Comparison of ENCODE assay signal across 8 cellular contexts in the genomic region with DNA sequence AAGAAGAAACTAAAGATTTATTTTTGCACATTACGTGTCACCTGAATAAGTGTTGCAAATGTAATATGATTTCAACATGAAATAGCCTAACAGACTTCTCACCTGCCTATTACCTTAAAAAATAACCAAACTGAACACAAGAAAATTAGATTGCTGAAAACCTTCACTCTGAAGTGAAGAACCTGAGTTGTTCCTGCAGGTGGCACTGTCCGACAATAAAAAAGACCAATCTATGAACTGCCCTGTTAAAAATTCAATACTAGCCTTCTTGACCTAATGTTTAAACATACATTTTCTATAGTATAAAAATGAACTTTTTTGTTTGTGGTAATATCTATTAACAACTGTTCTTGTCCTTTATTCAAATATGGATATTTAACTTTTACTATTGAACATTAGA.
DNase-seq lines count a peak whose midpoint lies in the region; ATAC-seq, FAIRE-seq and TF ChIP-seq lines count a peak whose summit lies in the region.

No MANE protein-coding gene starts in this region.

- no peaks in the 10 kb centered on the region for H3F3A ChIP-seq in neural progenitor cell (ENCODE audit: low read depth)

- H3K9me3 Mint-ChIP-seq in neural progenitor cell: peaks cover 3% of the 10 kb centered on the region
- no peaks in the 10 kb centered on the region for H3K9me3 Mint-ChIP-seq in activated T-helper 1 cell treated with anti-CD3 and anti-CD28 coated beads, Interleukin-12 subunit alpha, Interleukin-12 subunit beta, Interleukin-2, Interleukin-4 antibody, amounts not matched to agents 30 ng/mL and 10 ng/mL and 1 ng/mL, durations not matched to agents 14 hours and 24 hours and 36 hours

- H3K9ac ChIP-seq in neural progenitor cell: no peak overlapping the region

- no peaks in the 10 kb centered on the region for H3K79me2 ChIP-seq in neural progenitor cell (ENCODE audit: low read depth)

- H3K36me3 ChIP-seq in RWPE2 (ENCODE audit: low read depth): no peaks in the 10 kb centered on the region
- H3K36me3 ChIP-seq in neural progenitor cell: no peaks in the 10 kb centered on the region

- no peak overlapping the region for H3K27ac Mint-ChIP-seq in neural progenitor cell
- no peak overlapping the region for H3K27ac Mint-ChIP-seq in activated T-helper 1 cell treated with anti-CD3 and anti-CD28 coated beads, Interleukin-12 subunit alpha, Interleukin-12 subunit beta, Interleukin-2, Interleukin-4 antibody, amounts not matched to agents 30 ng/mL and 10 ng/mL and 1 ng/mL, durations not matched to agents 14 hours and 24 hours and 36 hours

- DNase-seq in AG09319 (ENCODE audit: extremely low read depth, low read depth) (no peak), GM03348 (ENCODE audit: low spot score) (peak; percentile 25), HT1080 (ENCODE audit: low read depth) (peak; percentile 22), RWPE2 (ENCODE audit: low spot score) (no peak), neural progenitor cell (ENCODE audit: low spot score) (peak; percentile 46), ureter (ENCODE audit: low spot score) (no peak)
- DNase-seq in activated T-helper 1 cell treated with anti-CD3 and anti-CD28 coated beads, Interleukin-12 subunit alpha, Interleukin-12 subunit beta, Interleukin-2, Interleukin-4 antibody, amounts not matched to agents 30 ng/mL and 10 ng/mL and 1 ng/mL, durations not matched to agents 14 hours and 24 hours and 36 hours (ENCODE audit: low spot score): no peak

- no peak overlapping the region for H3K4me3 Mint-ChIP-seq in neural progenitor cell
- H3K4me3 Mint-ChIP-seq in activated T-helper 1 cell treated with anti-CD3 and anti-CD28 coated beads, Interleukin-12 subunit alpha, Interleukin-12 subunit beta, Interleukin-2, Interleukin-4 antibody, amounts not matched to agents 30 ng/mL and 10 ng/mL and 1 ng/mL, durations not matched to agents 14 hours and 24 hours and 36 hours: no peak overlapping the region

- ATAC-seq in RWPE2 (ENCODE audit: low read depth): 0 out of 3 replicates have a peak, but pooled peaks have one; percentile 42

- no peaks in the 10 kb centered on the region for H3K4me1 Mint-ChIP-seq in neural progenitor cell
- no peaks in the 10 kb centered on the region for H3K4me1 Mint-ChIP-seq in activated T-helper 1 cell treated with anti-CD3 and anti-CD28 coated beads, Interleukin-12 subunit alpha, Interleukin-12 subunit beta, Interleukin-2, Interleukin-4 antibody, amounts not matched to agents 30 ng/mL and 10 ng/mL and 1 ng/mL, durations not matched to agents 14 hours and 24 hours and 36 hours (ENCODE audit: low read depth)

- no peak overlapping the region for H3K4me3 ChIP-seq in RWPE2 (ENCODE audit: severe bottlenecking)
- H3K4me3 ChIP-seq in neural progenitor cell: no peak overlapping the region

- H4K20me1 ChIP-seq in neural progenitor cell (ENCODE audit: low read depth): no peaks in the 10 kb centered on the region

- H3K4me2 ChIP-seq in neural progenitor cell: no peak overlapping the region

- H3K36me3 Mint-ChIP-seq in neural progenitor cell: no peaks in the 10 kb centered on the region
- H3K36me3 Mint-ChIP-seq in activated T-helper 1 cell treated with anti-CD3 and anti-CD28 coated beads, Interleukin-12 subunit alpha, Interleukin-12 subunit beta, Interleukin-2, Interleukin-4 antibody, amounts not matched to agents 30 ng/mL and 10 ng/mL and 1 ng/mL, durations not matched to agents 14 hours and 24 hours and 36 hours (ENCODE audit: low read depth): no peaks in the 10 kb centered on the region

- peak; percentile 90 for FAIRE-seq in endometrium (lab: Jason Lieb, UNC)

- no peak overlapping the region for H2AFZ ChIP-seq in neural progenitor cell (replicated peaks)

- H3K27me3 ChIP-seq in RWPE2 (ENCODE audit: insufficient read depth, poor library complexity, severe bottlenecking) (no peaks in the 10 kb centered on the region), neural progenitor cell (no peaks in the 10 kb centered on the region)

- intact Hi-C loops in activated T-helper 1 cell treated with anti-CD3 and anti-CD28 coated beads, Interleukin-12 subunit alpha, Interleukin-12 subunit beta, Interleukin-2, Interleukin-4 antibody, amounts not matched to agents 30 ng/mL and 10 ng/mL and 1 ng/mL, durations not matched to agents 14 hours and 24 hours and 36 hours (cut with micrococcal nuclease): loop anchor here (1.0 kb wide), 1 partner anchor 742 kb away; no protein-coding TSS in a partner anchor

- TF ChIP-seq CTCF in AG09319 (IDR thresholded peaks at IDR 0.05; ENCODE audit: low read depth, low read length) (peak; percentile 41), RWPE2 (IDR thresholded peaks at IDR 0.05; ENCODE audit: poor library complexity, severe bottlenecking) (peak; percentile 59), neural progenitor cell (IDR thresholded peaks at IDR 0.05) (peak; percentile 68)

- H3K9me3 ChIP-seq in RWPE2 (ENCODE audit: severe bottlenecking): no peaks in the 10 kb centered on the region
- no peaks in the 10 kb centered on the region for H3K9me3 ChIP-seq in neural progenitor cell (ENCODE audit: low read depth)

- H3K27ac ChIP-seq in RWPE2 (ENCODE audit: poor library complexity, severe bottlenecking) (no peak overlapping the region), neural progenitor cell (no peak overlapping the region)

- H3K27me3 Mint-ChIP-seq in neural progenitor cell (ENCODE audit: insufficient read depth, low read depth): no peaks in the 10 kb centered on the region
- H3K27me3 Mint-ChIP-seq in activated T-helper 1 cell treated with anti-CD3 and anti-CD28 coated beads, Interleukin-12 subunit alpha, Interleukin-12 subunit beta, Interleukin-2, Interleukin-4 antibody, amounts not matched to agents 30 ng/mL and 10 ng/mL and 1 ng/mL, durations not matched to agents 14 hours and 24 hours and 36 hours (ENCODE audit: insufficient read depth): no peaks in the 10 kb centered on the region

- no peaks in the 10 kb centered on the region for H3K4me1 ChIP-seq in RWPE2 (ENCODE audit: insufficient read depth, poor library complexity, severe bottlenecking)
- no peaks in the 10 kb centered on the region for H3K4me1 ChIP-seq in neural progenitor cell

Comparison
In these comparisons a context has a peak if more than half of its experiments do, and no peak if none do; other contexts are left out.
1. DNase-seq: peak in GM03348 (single experiment), HT1080 (single experiment) and neural progenitor cell (single experiment); none in AG09319 (single experiment), RWPE2 (single experiment), ureter (single experiment) and activated T-helper 1 cell treated with anti-CD3 and anti-CD28 coated beads, Interleukin-12 subunit alpha, Interleukin-12 subunit beta, Interleukin-2, Interleukin-4 antibody, amounts not matched to agents 30 ng/mL and 10 ng/mL and 1 ng/mL, durations not matched to agents 14 hours and 24 hours and 36 hours (single experiment).
2. Peak in every context shown above with its lines, with median percentiles within 50 percentile points of each other: CTCF ChIP-seq.